ENCODE assay signal across 2 cellular contexts in genomic region chr10:101007099-101007711, GRCh38.
TF ChIP-seq lines count a peak whose summit lies in the region.

No MANE protein-coding gene starts in this region.

TF ChIP-seq in SK-N-SH treated with all-trans-retinoic acid at 6 μM for 48 hours, 23 proteins besides CTCF, POLR2A, EP300 and RAD21:
- TF ChIP-seq CSRNP3 (CRISPR knock-in tag; IDR thresholded peaks at IDR 0.05) (no peak), SNAI2 (CRISPR knock-in tag; IDR thresholded peaks at IDR 0.05) (no peak), TCF4 (CRISPR knock-in tag; IDR thresholded peaks at IDR 0.05; ENCODE audit: borderline replicate concordance) (no peak), POU6F1 (CRISPR knock-in tag; IDR thresholded peaks at IDR 0.05; ENCODE audit: borderline replicate concordance, low read depth) (no peak), PPARA (CRISPR knock-in tag; IDR thresholded peaks at IDR 0.05; ENCODE audit: borderline replicate concordance) (no peak), ZNF70 (CRISPR knock-in tag; IDR thresholded peaks at IDR 0.05) (no peak), ZFP3 (CRISPR knock-in tag; IDR thresholded peaks at IDR 0.05) (no peak), GLIS3 (CRISPR knock-in tag; IDR thresholded peaks at IDR 0.05) (no peak), BACH2 (CRISPR knock-in tag; IDR thresholded peaks at IDR 0.05; ENCODE audit: borderline replicate concordance) (no peak)

TF ChIP-seq in SK-N-SH, 30 proteins besides CTCF, POLR2A, EP300 and RAD21:
- TF ChIP-seq EZH2phosphoT487 (IDR thresholded peaks at IDR 0.05; ENCODE audit: borderline replicate concordance, low read depth), result no peak
- no peak for TF ChIP-seq USF2 (IDR thresholded peaks at IDR 0.05; ENCODE audit: borderline replicate concordance, low read depth, low read length)
- TF ChIP-seq POLR2AphosphoS5 (IDR thresholded peaks at IDR 0.05; ENCODE audit: low read depth, low read length), result no peak
- no peak for TF ChIP-seq JUND (IDR thresholded peaks at IDR 0.05)
- TF ChIP-seq PBX3 (IDR thresholded peaks at IDR 0.05), result no peak
- TF ChIP-seq USF1 (IDR thresholded peaks at IDR 0.05; ENCODE audit: borderline replicate concordance, low read depth), result no peak
- TF ChIP-seq TCF12 (IDR thresholded peaks at IDR 0.05), result no peak
- TF ChIP-seq MEF2A (IDR thresholded peaks at IDR 0.05; ENCODE audit: borderline replicate concordance, low read depth), result no peak
- TF ChIP-seq TEAD4 (IDR thresholded peaks at IDR 0.05; ENCODE audit: borderline replicate concordance, insufficient read depth), result no peak
- no peak for TF ChIP-seq GABPA (IDR thresholded peaks at IDR 0.05; ENCODE audit: low read depth)
- no peak for TF ChIP-seq FOXJ3 (CRISPR knock-in tag; IDR thresholded peaks at IDR 0.05)
- no peak for TF ChIP-seq YY1 (IDR thresholded peaks at IDR 0.05; ENCODE audit: low read depth)
- no peak for TF ChIP-seq IRF3 (IDR thresholded peaks at IDR 0.05; ENCODE audit: low read depth, low read length)
- no peak for TF ChIP-seq MXI1 (IDR thresholded peaks at IDR 0.05; ENCODE audit: low read depth, low read length)
